In the genomic region with DNA sequence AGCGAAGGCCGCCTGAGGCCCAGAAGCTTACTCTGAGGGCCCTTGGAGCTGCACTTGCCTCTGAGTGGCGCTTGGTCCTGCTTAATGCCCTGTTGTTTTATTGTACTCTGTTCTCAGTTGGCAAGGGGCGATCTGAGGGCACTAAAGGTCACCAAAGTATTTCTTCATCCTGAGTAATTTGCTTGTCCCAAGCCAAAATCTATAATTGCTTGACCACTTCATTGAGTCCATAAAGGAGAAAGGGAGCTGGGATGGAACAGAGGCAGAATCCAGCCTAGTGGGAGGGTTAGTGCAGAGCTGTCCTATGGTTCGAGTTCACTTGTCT, we compare ENCODE assay signal across 10 cellular contexts. TPM values are rescaled to one million over a fixed set of nuclear protein-coding genes. Genes with fewer than 3 reads are reported as not detected.
A peak's percentile ranks its signal among the peaks of the same experiment; 100 is the strongest.
DNase-seq lines count a peak whose midpoint lies in the region; ATAC-seq and TF ChIP-seq lines count a peak whose summit lies in the region.
"Had no signal": no experiment of that assay in that cellular context is flagged by ENCODE, and none has a peak within 500 bp of the region (broad histone marks: within the 10 kb centered on the region; RNA-seq: fewer than 3 reads in every experiment).

No MANE protein-coding gene starts in this region.

- DNase-seq in A673 (ENCODE audit: low spot score) (no peak), body of pancreas (no peak), NCI-H774 (lab: John Stamatoyannopoulos, UW) (no peak), COLO829 (ENCODE audit: low spot score) (no peak)
- DNase-seq in natural killer cell treated with Interleukin-12 subunit alpha and Interleukin-12 subunit beta and Interleukin-15 and Interleukin-18, amount 100 ng/mL, for 72 hours (ENCODE audit: low spot score) = no peak

- ATAC-seq in body of pancreas (no peak), GM18511 (IDR thresholded peaks at IDR 0.05; ENCODE audit: unreplicated experiment) (no peak), HG02938 (IDR thresholded peaks at IDR 0.05; ENCODE audit: unreplicated experiment) (no peak)
- ATAC-seq in natural killer cell treated with Interleukin-12 subunit alpha and Interleukin-12 subunit beta and Interleukin-15 and Interleukin-18, amount 100 ng/mL, for 72 hours = no peak

- no peaks in the 10 kb centered on the region for H3K9me3 Mint-ChIP-seq in natural killer cell treated with Interleukin-12 subunit alpha and Interleukin-12 subunit beta and Interleukin-15 and Interleukin-18, amount 100 ng/mL, for 72 hours

- TF ChIP-seq CTCF in A673 (conservative IDR thresholded peaks at IDR 0.05; ENCODE audit: low read depth, low read length) = no peak
- no peak for TF ChIP-seq CTCF in body of pancreas (IDR thresholded peaks at IDR 0.05)

- H3K4me1 ChIP-seq in A673 (ENCODE audit: insufficient read depth, low read length, poor library complexity, severe bottlenecking) = peaks cover 3% of the 10 kb centered on the region
- peaks cover 46% of the 10 kb centered on the region for H3K4me1 ChIP-seq in HUES48 (ENCODE audit: control insufficient read depth, insufficient read depth, low read length)
- H3K4me1 ChIP-seq in body of pancreas = peaks cover 67% of the 10 kb centered on the region

- peak overlapping the region; percentile 98 for H3K4me3 Mint-ChIP-seq in natural killer cell treated with Interleukin-12 subunit alpha and Interleukin-12 subunit beta and Interleukin-15 and Interleukin-18, amount 100 ng/mL, for 72 hours

- no peak overlapping the region for H3K9ac ChIP-seq in HUES48 (ENCODE audit: low read depth, low read length)

- H3K27me3 ChIP-seq in A673 (replicated peaks; ENCODE audit: insufficient read depth, low read depth, low read length, poor library complexity) (peaks cover 5% of the 10 kb centered on the region), HUES48 (ENCODE audit: control insufficient read depth, insufficient read depth, low read length) (peaks cover 11% of the 10 kb centered on the region), body of pancreas (no peaks in the 10 kb centered on the region)

- CTCF ChIA-PET in A673 (lab: Charles Lee) = no interaction called here

- no peak for TF ChIP-seq POLR2A in body of pancreas (IDR thresholded peaks at IDR 0.05)

- no peaks in the 10 kb centered on the region for H3K36me3 Mint-ChIP-seq in natural killer cell treated with Interleukin-12 subunit alpha and Interleukin-12 subunit beta and Interleukin-15 and Interleukin-18, amount 100 ng/mL, for 72 hours

- 43 to 75% methylated on average over 2 to 5 of the region's 5 CpGs for WGBS in body of pancreas, 2 donors

- H3K36me3 ChIP-seq in A673 (ENCODE audit: insufficient read depth, low read length, poor library complexity, severe bottlenecking) (no peaks in the 10 kb centered on the region), HUES48 (ENCODE audit: control insufficient read depth, insufficient read depth, low read length) (no peaks in the 10 kb centered on the region), body of pancreas (replicated peaks in 1 of 2; ENCODE audit: insufficient read depth in 1 of 2, low read depth in 2 of 2) (no peaks in the 10 kb centered on the region)

- H3K27ac Mint-ChIP-seq in natural killer cell treated with Interleukin-12 subunit alpha and Interleukin-12 subunit beta and Interleukin-15 and Interleukin-18, amount 100 ng/mL, for 72 hours = no peak overlapping the region

- intact Hi-C loops in A673 (cut with micrococcal nuclease; ENCODE audit: unreplicated experiment) (no loop called here), body of pancreas (cut with DNase I) (no loop called here)

- H3K27me3 Mint-ChIP-seq in natural killer cell treated with Interleukin-12 subunit alpha and Interleukin-12 subunit beta and Interleukin-15 and Interleukin-18, amount 100 ng/mL, for 72 hours = peaks cover 1 to 6% of the 10 kb centered on the region in 2 donors

- no TSS peak for BruUV-seq in A673 (replicated peaks; lab: Mats Ljungman, UMichigan)

- peaks cover 50 to 53% of the 10 kb centered on the region in 2 donors for H3K4me1 Mint-ChIP-seq in natural killer cell treated with Interleukin-12 subunit alpha and Interleukin-12 subunit beta and Interleukin-15 and Interleukin-18, amount 100 ng/mL, for 72 hours (ENCODE audit: low read depth in 2 of 2)

- H3K9me3 ChIP-seq in A673 (ENCODE audit: low read depth, low read length, poor library complexity, severe bottlenecking) = no peaks in the 10 kb centered on the region
- H3K9me3 ChIP-seq in HUES48 (ENCODE audit: control insufficient read depth, insufficient read depth, low read length) = no peaks in the 10 kb centered on the region
- no peaks in the 10 kb centered on the region for H3K9me3 ChIP-seq in body of pancreas

- POLR2A ChIA-PET in A673 (lab: Charles Lee; ENCODE audit: low non-redundant PET) = no interaction called here

- H3K27ac ChIP-seq in A673 (ENCODE audit: low read depth, low read length, poor library complexity, severe bottlenecking) (no peak overlapping the region), HUES48 (ENCODE audit: low read depth, low read length) (peak overlapping the region; percentile 14), body of pancreas (peak overlapping the region; percentile 71 to 95 (median 92))

- H3K4me3 ChIP-seq in A673 (ENCODE audit: low read depth, low read length, poor library complexity, severe bottlenecking) = peak overlapping the region; percentile 72
- H3K4me3 ChIP-seq in HUES48 (ENCODE audit: low read depth, low read length) = no peak overlapping the region
- H3K4me3 ChIP-seq in body of pancreas = no peak overlapping the region

RNA-seq across cellular contexts. Expression of a gene that starts 0.4 kb away (rescaled TPM):
- total RNA-seq in A673 (2021) (0.45 and 0.83 TPM in 2 replicates), body of pancreas (10 to 100 TPM; 11.2 to 20.8 TPM)
- 1 to 10 TPM; 1.0 to 2.5 TPM for total RNA-seq in natural killer cell treated with Interleukin-12 subunit alpha and Interleukin-12 subunit beta and Interleukin-15 and Interleukin-18, amount 100 ng/mL, for 72 hours

RNA-seq across cellular contexts. Expression of a gene that starts 34.8 kb away (rescaled TPM):
- total RNA-seq in A673 (2021) = 0.39 TPM in 1 of 2 replicates, not detected in the other
- 1 to 10 TPM in 1 of 2 donors, under 1 TPM in 1; 0.78 to 8.6 TPM for total RNA-seq in body of pancreas
- total RNA-seq in natural killer cell treated with Interleukin-12 subunit alpha and Interleukin-12 subunit beta and Interleukin-15 and Interleukin-18, amount 100 ng/mL, for 72 hours = not detected
- total RNA-seq: LHCN-M2; T-helper 2 cell treated with Interferon-gamma antibody and Interleukin-4, amounts not matched to agents 100 ng/mL and 5 ng/mL, for 36 hours had no signal
